In genomic region chr1:159945483-159946241, GRCh38 we compare ENCODE assay signal across 1 cellular context.
A peak's percentile ranks its signal among the peaks of the same experiment; 100 is the strongest.
TF ChIP-seq lines count a peak whose summit lies in the region.

Gene IGSF9, minus strand, starts transcription at chr1:159945613. Its CDS starts 2,159 bp downstream, at chr1:159943454.

TF ChIP-seq in K562, 482 proteins besides CTCF, POLR2A, EP300 and RAD21 (continued from another document and continues in another):
- 0 out of 2 replicates have a peak, but pooled peaks have one; percentile 18 for TF ChIP-seq ZBTB40 (IDR thresholded peaks at IDR 0.05)
- TF ChIP-seq ZBTB40 (CRISPR knock-in tag; IDR thresholded peaks at IDR 0.05) = no peak
- TF ChIP-seq TRIM24 (IDR thresholded peaks at IDR 0.05) = no peak
- no peak for TF ChIP-seq BRD9 (IDR thresholded peaks at IDR 0.05; ENCODE audit: low read depth, partially characterized antibody)
- no peak for TF ChIP-seq BRF2 (IDR thresholded peaks at IDR 0.05; ENCODE audit: borderline replicate concordance, insufficient read depth, insufficient read length)
- TF ChIP-seq REST (CRISPR knock-in tag; IDR thresholded peaks at IDR 0.05; ENCODE audit: low read depth) = 0 out of 2 replicates have a peak, but pooled peaks have one; percentile 56
- peak in 1 of 2 experiments; percentile 23; a peak in 1 of 3 replicates for TF ChIP-seq CBX3 (IDR thresholded peaks at IDR 0.05; ENCODE audit: borderline replicate concordance in 1 of 2, low read length in 2 of 2)
- TF ChIP-seq MITF (IDR thresholded peaks at IDR 0.05) = no peak
- TF ChIP-seq RBM22 (IDR thresholded peaks at IDR 0.05; ENCODE audit: low read depth, low read length, poor library complexity, severe bottlenecking) = peak; percentile 59
- TF ChIP-seq IRF2 (CRISPR knock-in tag; IDR thresholded peaks at IDR 0.05) = no peak
- TF ChIP-seq HMGN3 (IDR thresholded peaks at IDR 0.05; ENCODE audit: borderline replicate concordance, extremely low read depth, insufficient read length, low read depth, low read length) = peak; percentile 53
- no peak for TF ChIP-seq MXD1 (CRISPR knock-in tag; IDR thresholded peaks at IDR 0.05; ENCODE audit: borderline replicate concordance, poor library complexity, severe bottlenecking)
- no peak for TF ChIP-seq ZNF407 (IDR thresholded peaks at IDR 0.05; ENCODE audit: low read depth)
- TF ChIP-seq ZNF197 (CRISPR knock-in tag; IDR thresholded peaks at IDR 0.05; ENCODE audit: low read depth) = no peak
- peak; percentile 59; the same call in 1 of the 2 replicates for TF ChIP-seq MXI1 (IDR thresholded peaks at IDR 0.05; ENCODE audit: low read depth, low read length)
- TF ChIP-seq ZNF347 (CRISPR knock-in tag; IDR thresholded peaks at IDR 0.05; ENCODE audit: low read depth) = no peak
- no peak for TF ChIP-seq GABPA (tag; conservative IDR thresholded peaks at IDR 0.05; ENCODE audit: low read depth)
- peak; percentile 75 for TF ChIP-seq CTBP1 (IDR thresholded peaks at IDR 0.05; ENCODE audit: borderline replicate concordance)
- no peak for TF ChIP-seq ZNF184 (CRISPR knock-in tag; IDR thresholded peaks at IDR 0.05)
- no peak for TF ChIP-seq ZBTB26 (CRISPR knock-in tag; IDR thresholded peaks at IDR 0.05)
- TF ChIP-seq ZBTB33 (CRISPR knock-in tag; IDR thresholded peaks at IDR 0.05) = peak; percentile 35; the same call in 1 of the 2 replicates
- TF ChIP-seq TBP (optimal IDR thresholded peaks at IDR 0.05; ENCODE audit: low read depth, low read length) = peak; percentile 12
